In the genomic region with DNA sequence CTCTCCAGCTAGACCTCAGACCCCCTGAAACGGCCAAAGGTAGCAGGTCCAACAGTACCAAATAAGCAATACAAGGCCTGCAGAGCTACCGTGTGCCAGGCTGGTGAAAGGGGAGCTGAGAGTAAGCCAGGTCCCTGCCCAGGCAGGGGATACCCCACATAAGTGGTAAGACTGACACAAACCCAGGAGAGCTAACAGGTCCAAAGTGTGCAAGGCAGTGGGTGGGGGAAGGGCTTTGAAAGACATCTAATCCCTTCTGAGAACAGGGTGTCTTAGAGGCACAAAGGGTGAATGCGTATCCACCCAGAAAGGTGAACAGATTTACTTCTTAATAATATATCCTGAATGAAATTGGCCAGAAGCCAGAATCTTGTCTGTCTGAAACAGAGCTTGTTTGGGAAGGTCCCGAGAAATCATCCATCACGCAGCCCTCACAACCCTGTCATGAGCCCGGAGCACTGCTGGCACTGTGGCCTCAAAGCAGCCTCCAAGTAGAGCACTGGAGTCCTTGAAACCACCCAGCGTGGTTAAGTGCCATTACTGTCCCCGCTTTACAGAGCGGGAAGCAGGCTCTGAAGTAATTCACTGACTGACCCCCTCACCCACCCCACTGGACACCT, we compare ENCODE assay signal across 8 cellular contexts. TPM values are rescaled to one million over a fixed set of nuclear protein-coding genes. Genes with fewer than 3 reads are reported as not detected.
A peak's percentile ranks its signal among the peaks of the same experiment; 100 is the strongest.
DNase-seq lines count a peak whose midpoint lies in the region; ATAC-seq, FAIRE-seq and TF ChIP-seq lines count a peak whose summit lies in the region.

No MANE protein-coding gene starts in this region.

- TF ChIP-seq CTCF in Loucy (conservative IDR thresholded peaks at IDR 0.05; ENCODE audit: low read length) (no peak), mammary epithelial cell (conservative IDR thresholded peaks at IDR 0.05 in 1 of 2, IDR thresholded peaks at IDR 0.05 in 1 of 2; ENCODE audit: extremely low read depth in 1 of 2, insufficient read depth in 1 of 2, low read depth in 1 of 2, low read length in 2 of 2) (no peak), HepG2 (CRISPR knock-in tag; IDR thresholded peaks at IDR 0.05) (no peak), suprapubic skin (IDR thresholded peaks at IDR 0.05) (no peak)

- H3K9me3 ChIP-seq in Loucy (ENCODE audit: insufficient read depth, low read depth, low read length) (no peaks in the 10 kb centered on the region), mammary epithelial cell (replicated peaks; ENCODE audit: insufficient read depth, low read length) (no peaks in the 10 kb centered on the region), HepG2 (ENCODE audit: low read length) (no peaks in the 10 kb centered on the region), suprapubic skin (no peaks in the 10 kb centered on the region)

- no peak overlapping the region for H2AFZ ChIP-seq in Loucy (ENCODE audit: low read length)
- H2AFZ ChIP-seq in mammary epithelial cell (ENCODE audit: low read depth, low read length): no peak overlapping the region
- H2AFZ ChIP-seq in HepG2 (ENCODE audit: low read length): no peak overlapping the region

- H3K27ac ChIP-seq in mammary epithelial cell (ENCODE audit: insufficient read depth, low read depth, low read length) (peak overlapping the region; percentile 72), HepG2 (ENCODE audit: extremely low read length, insufficient read depth, low read length) (peak overlapping the region; percentile 63), suprapubic skin (peak overlapping the region; percentile 84)

- DNase-seq in NCI-H1105 treated with DMSO at 0.1 percent for 48 hours (lab: John Stamatoyannopoulos, UW) (peak; percentile 0), NCI-H1105 (lab: John Stamatoyannopoulos, UW) (no peak), mammary epithelial cell (peak; percentile 20), HepG2 (ENCODE audit: low spot score) (no peak), suprapubic skin (ENCODE audit: low spot score in 2 of 2) (no peak)

- no peaks in the 10 kb centered on the region for H3K27me3 ChIP-seq in Loucy (ENCODE audit: insufficient read depth, low read length, poor library complexity, severe bottlenecking)
- no peaks in the 10 kb centered on the region for H3K27me3 ChIP-seq in mammary epithelial cell (ENCODE audit: insufficient read depth, low read length)
- H3K27me3 ChIP-seq in HepG2 (ENCODE audit: control insufficient read depth in 1 of 2, insufficient read depth in 2 of 2, low read length in 2 of 2): no peaks in the 10 kb centered on the region; a peak in 1 of 5 replicates
- no peaks in the 10 kb centered on the region for H3K27me3 ChIP-seq in suprapubic skin

- dilution Hi-C loops in mammary epithelial cell (cut with HindIII; ENCODE audit: low sequenced_read_pairs): no loop called here

- no peak for TF ChIP-seq EP300 in HepG2 (IDR thresholded peaks at IDR 0.05; ENCODE audit: low read depth in 2 of 2, low read length in 2 of 2)
- TF ChIP-seq EP300 in HepG2 (CRISPR knock-in tag; IDR thresholded peaks at IDR 0.05; ENCODE audit: borderline replicate concordance): no peak
- TF ChIP-seq EP300 in suprapubic skin (IDR thresholded peaks at IDR 0.05): no peak

- H3K79me2 ChIP-seq in Loucy (ENCODE audit: insufficient read depth, low read length) (peaks cover 64% of the 10 kb centered on the region), mammary epithelial cell (ENCODE audit: insufficient read depth, low read length) (peaks cover 65% of the 10 kb centered on the region), HepG2 (ENCODE audit: insufficient read depth, low read length) (peaks cover 61% of the 10 kb centered on the region)

- ATAC-seq in HepG2: peak; percentile 5; the same call in 2 of the 3 replicates
- no peak for ATAC-seq in GM21515 (IDR thresholded peaks at IDR 0.05; ENCODE audit: unreplicated experiment)
- no peak for ATAC-seq in GM18520 (IDR thresholded peaks at IDR 0.05; ENCODE audit: unreplicated experiment)

- FAIRE-seq in HepG2 (lab: Jason Lieb, UNC): no peak

- BruUV-seq in mammary epithelial cell (replicated peaks; lab: Mats Ljungman, UMichigan) (no TSS peak), HepG2 (replicated peaks; lab: Mats Ljungman, UMichigan) (TSS peak; percentile 55)

- intact Hi-C loops in mammary epithelial cell (cut with micrococcal nuclease) (no loop called here), HepG2 (cut with micrococcal nuclease; ENCODE audit: unreplicated experiment) (no loop called here)

- no peak for TF ChIP-seq POLR2A in HepG2 (IDR thresholded peaks at IDR 0.05; ENCODE audit: insufficient read depth in 1 of 2, low read depth in 2 of 2, low read length in 2 of 2)
- no peak for TF ChIP-seq POLR2A in suprapubic skin (IDR thresholded peaks at IDR 0.05)

- no peaks in the 10 kb centered on the region for H3K9me2 ChIP-seq in Loucy (replicated peaks; ENCODE audit: low read depth, low read length)

- peak overlapping the region; percentile 92 for H3K4me3 ChIP-seq in Loucy (ENCODE audit: low read length, poor library complexity, severe bottlenecking)
- peak overlapping the region; percentile 75 to 96 (median 94) for H3K4me3 ChIP-seq in mammary epithelial cell (replicated peaks in 1 of 3; ENCODE audit: insufficient read depth in 1 of 3, low read depth in 2 of 3, low read length in 3 of 3)
- H3K4me3 ChIP-seq in HepG2 (replicated peaks in 1 of 3; ENCODE audit: insufficient read depth in 1 of 3, low read depth in 2 of 3, low read length in 3 of 3): peak overlapping the region; percentile 89 to 97 (median 93)
- peak overlapping the region; percentile 91 for H3K4me3 ChIP-seq in suprapubic skin

- H3K4me1 ChIP-seq in Loucy (ENCODE audit: insufficient read depth, low read length, poor library complexity, severe bottlenecking) (peaks cover 47% of the 10 kb centered on the region), mammary epithelial cell (ENCODE audit: insufficient read depth, low read length) (peaks cover 23% of the 10 kb centered on the region), HepG2 (ENCODE audit: insufficient read depth, low read length) (peaks cover 84% of the 10 kb centered on the region), suprapubic skin (peaks cover 40% of the 10 kb centered on the region)

- TF ChIP-seq RAD21 in HepG2 (CRISPR knock-in tag; IDR thresholded peaks at IDR 0.05): no peak

- CTCF ChIA-PET in mammary epithelial cell (lab: Charles Lee; ENCODE audit: low non-redundant PET): no interaction called here
- CTCF ChIA-PET in HepG2 (lab: Yijun Ruan, JAX; ENCODE audit: low intra/inter-chr PET ratio, low total read pairs): no interaction called here

- in situ Hi-C loops in mammary epithelial cell (cut with MboI; ENCODE audit: low sequenced_read_pairs in 2 of 2): no loop called here
- in situ Hi-C loops in HepG2 (cut with HindIII; ENCODE audit: extremely low pct_ligation_motif_present, low pct_unique_long_range_greater_than_20kb): no loop called here

- H4K20me1 ChIP-seq in Loucy (ENCODE audit: insufficient read depth, low read length, poor library complexity, severe bottlenecking) (peaks cover 55% of the 10 kb centered on the region), mammary epithelial cell (ENCODE audit: insufficient read depth, low read length) (peaks cover 35% of the 10 kb centered on the region), HepG2 (ENCODE audit: insufficient read depth, low read length) (peaks cover 53% of the 10 kb centered on the region)

- no peaks in the 10 kb centered on the region for H3F3A ChIP-seq in Loucy (ENCODE audit: low read depth)

- peak overlapping the region; percentile 99 for H3K4me2 ChIP-seq in Loucy (ENCODE audit: low read depth, low read length, poor library complexity, severe bottlenecking)
- peak overlapping the region; percentile 81 for H3K4me2 ChIP-seq in mammary epithelial cell (ENCODE audit: insufficient read depth, low read depth, low read length)
- H3K4me2 ChIP-seq in HepG2 (ENCODE audit: low read depth, low read length): peak overlapping the region; percentile 97

- H3K9ac ChIP-seq in Loucy (ENCODE audit: low read depth, low read length, poor library complexity, severe bottlenecking): peak overlapping the region; percentile 95
- peak overlapping the region; percentile 76 for H3K9ac ChIP-seq in mammary epithelial cell (ENCODE audit: insufficient read depth, low read length)
- peak overlapping the region; percentile 80 for H3K9ac ChIP-seq in HepG2 (ENCODE audit: insufficient read depth, low read depth, low read length)

- 21% methylated on average over 8 of the region's 9 CpGs for WGBS in mammary epithelial cell (ENCODE audit: low coverage, missing lambda C conversion rate)
- 3% methylated on average over 6 of the region's 9 CpGs for WGBS in HepG2 (ENCODE audit: low lambda C conversion rate)
- WGBS in suprapubic skin: 16% methylated on average over 9 of the region's 9 CpGs

- POLR2A ChIA-PET in HepG2 (lab: Yijun Ruan, JAX): interaction anchor here (0.9 to 2.6 kb wide), 3 partner anchors 10 to 16 kb away, joined by 4 to 9 read pairs (median 5); no protein-coding TSS in a partner anchor

- H3K36me3 ChIP-seq in Loucy (ENCODE audit: insufficient read depth, low read length): no peaks in the 10 kb centered on the region
- peaks cover 4% of the 10 kb centered on the region for H3K36me3 ChIP-seq in mammary epithelial cell (ENCODE audit: insufficient read depth, low read length)
- H3K36me3 ChIP-seq in HepG2 (replicated peaks in 1 of 2; ENCODE audit: control insufficient read depth in 1 of 2, insufficient read depth in 2 of 2, low read length in 2 of 2): peaks cover 0 to 1% of the 10 kb centered on the region in 2 experiments; a peak in 2 of 5 replicates
- H3K36me3 ChIP-seq in suprapubic skin: no peaks in the 10 kb centered on the region

RNA-seq across cellular contexts. Expression of a gene that starts 1.5 kb away (rescaled TPM):
- total RNA-seq in mammary epithelial cell (100 to 1,000 TPM; 545 to 600 TPM), HepG2 (2016; rRNA removed; fragmentation: Illumina TruSeq; extraction: Trizol) (196 and 238 TPM in 2 replicates), suprapubic skin (100 to 1,000 TPM; 107 to 194 (median 155) TPM)
- polyA plus RNA-seq in mammary epithelial cell (437 TPM), HepG2 (2011; rRNA removed) (150 and 188 TPM in 2 replicates)
- polyA minus RNA-seq in mammary epithelial cell: 384 TPM
- total RNA-seq in HepG2 (2016; cell fraction: cytosol; rRNA removed; fragmentation: Illumina TruSeq; extraction: Trizol; ENCODE audit: low read depth): 73.9 and 83.5 TPM in 2 replicates
- 153 and 251 TPM in 2 replicates for total RNA-seq in HepG2 (2016; cell fraction: insoluble cytoplasmic fraction; rRNA removed; fragmentation: Illumina TruSeq; extraction: Trizol)
- 138 and 161 TPM in 2 replicates for total RNA-seq in HepG2 (2016; cell fraction: membrane; rRNA removed; fragmentation: Illumina TruSeq; extraction: Trizol)
- total RNA-seq in HepG2 (2016; cell fraction: nucleus; rRNA removed; fragmentation: Illumina TruSeq; extraction: Trizol): 157 and 193 TPM in 2 replicates
- 105 and 148 TPM in 2 replicates for polyA plus RNA-seq in HepG2 (2011; cell fraction: cytosol; rRNA removed)
- polyA plus RNA-seq in HepG2 (2011; cell fraction: nucleus; rRNA removed): 113 and 116 TPM in 2 replicates
- polyA plus RNA-seq in HepG2 (2012): 234 and 367 TPM in 2 replicates
- polyA plus RNA-seq in HepG2 (2016; cell fraction: cytosol; fragmentation: Illumina TruSeq; extraction: Trizol; ENCODE audit: low read depth): 126 and 140 TPM in 2 replicates
- 190 and 266 TPM in 2 replicates for polyA plus RNA-seq in HepG2 (2016; cell fraction: insoluble cytoplasmic fraction; fragmentation: Illumina TruSeq; extraction: Trizol; ENCODE audit: low read depth)
- 168 and 215 TPM in 2 replicates for polyA plus RNA-seq in HepG2 (2016; cell fraction: membrane; fragmentation: Illumina TruSeq; extraction: Trizol; ENCODE audit: low read depth)
- polyA plus RNA-seq in HepG2 (2016; cell fraction: nucleus; fragmentation: Illumina TruSeq; extraction: Trizol; ENCODE audit: insufficient read depth, low read depth): 308 and 328 TPM in 2 replicates
- polyA minus RNA-seq in HepG2 (2011; rRNA and poly(A)+ RNA removed; ENCODE audit: low replicate concordance): 280 and 471 TPM in 2 replicates
- polyA minus RNA-seq in HepG2 (2011; cell fraction: cytosol; rRNA and poly(A)+ RNA removed): 128 and 140 TPM in 2 replicates
- polyA minus RNA-seq in HepG2 (2011; cell fraction: nucleus; rRNA and poly(A)+ RNA removed): 47.4 and 62.7 TPM in 2 replicates

Comparison
In these comparisons a context has a peak if more than half of its experiments do, and no peak if none do; other contexts are left out.
1. DNase-seq: peak in NCI-H1105 treated with DMSO at 0.1 percent for 48 hours (single experiment) and mammary epithelial cell (single experiment); none in NCI-H1105 (single experiment), HepG2 (single experiment) and suprapubic skin (0 of 2).
2. Peak in every context shown above with its lines, with median percentiles within 50 percentile points of each other: H3K4me2 ChIP-seq, H3K4me3 ChIP-seq, H3K9ac ChIP-seq and H3K27ac ChIP-seq.